8 cellular contexts compared by ENCODE assay signal in the genomic region with DNA sequence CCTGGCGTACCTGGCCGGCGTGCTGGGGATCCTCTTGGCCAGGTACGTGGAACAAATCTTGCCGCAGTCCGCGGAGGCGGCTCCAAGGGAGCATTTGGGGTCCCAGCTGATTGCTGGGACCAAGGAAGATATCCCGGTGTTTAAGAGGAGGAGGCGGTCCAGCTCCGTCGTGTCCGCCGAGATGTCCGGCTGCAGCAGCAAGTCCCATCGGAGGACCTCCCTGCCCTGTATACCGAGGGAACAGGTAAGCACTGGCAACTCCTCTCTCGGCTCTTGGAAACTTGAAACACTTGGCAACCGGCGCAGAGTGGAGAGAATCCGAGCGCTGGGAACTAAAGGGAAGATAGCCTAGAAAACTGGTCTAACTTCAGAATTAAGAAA. TPM values are rescaled to one million over a fixed set of nuclear protein-coding genes. Genes with fewer than 3 reads are reported as not detected.
DNase-seq lines count a peak whose midpoint lies in the region; ATAC-seq, FAIRE-seq and TF ChIP-seq lines count a peak whose summit lies in the region.

No MANE protein-coding gene starts in this region.

- peaks cover 12% of the 10 kb centered on the region for H3K27me3 Mint-ChIP-seq in astrocyte (ENCODE audit: low read depth, unreplicated experiment)

- H3K27me3 ChIP-seq in astrocyte (ENCODE audit: insufficient read depth, low read length) = no peaks in the 10 kb centered on the region
- peaks cover 24% of the 10 kb centered on the region for H3K27me3 ChIP-seq in iPS-15b (ENCODE audit: control insufficient read depth, insufficient read depth, low read length)

- peak overlapping the region; percentile 21 for H3K27ac Mint-ChIP-seq in astrocyte (ENCODE audit: unreplicated experiment)

- no peaks in the 10 kb centered on the region for H3K36me3 Mint-ChIP-seq in astrocyte (ENCODE audit: low read depth, unreplicated experiment)

- peaks cover 3% of the 10 kb centered on the region for H3K4me1 Mint-ChIP-seq in astrocyte (ENCODE audit: low read depth, unreplicated experiment)

- H3K4me3 Mint-ChIP-seq in astrocyte (ENCODE audit: unreplicated experiment) = peak overlapping the region; percentile 90

- peak overlapping the region; percentile 92 for H3K9ac ChIP-seq in astrocyte (ENCODE audit: low read length)
- H3K9ac ChIP-seq in iPS-15b (ENCODE audit: low read depth, low read length) = peak overlapping the region; percentile 62

- H2AFZ ChIP-seq in astrocyte (ENCODE audit: low read depth, low read length) = peak overlapping the region; percentile 87

- DNase-seq in H4 (ENCODE audit: low spot score) (peak; percentile 3), astrocyte (ENCODE audit: low read depth) (peak; percentile 14), skeletal muscle cell (ENCODE audit: low read depth) (no peak), COLO829 (ENCODE audit: low spot score) (no peak)
- no peak for DNase-seq in stimulated activated naive CD4-positive, alpha-beta T cell treated with Interleukin-2 at 50 U/mL for 16 hours (lab: John Stamatoyannopoulos, UW)

- H3K4me3 ChIP-seq in astrocyte (ENCODE audit: insufficient read depth, low read depth, low read length) (peak overlapping the region; percentile 94), iPS-15b (ENCODE audit: low read depth, low read length) (peak overlapping the region; percentile 61), skeletal muscle cell (ENCODE audit: low read depth, low read length) (peak overlapping the region; percentile 66)

- peaks cover 22% of the 10 kb centered on the region for H3K79me2 ChIP-seq in astrocyte (ENCODE audit: insufficient read depth, low read length)

- H3K9me3 ChIP-seq in astrocyte (ENCODE audit: insufficient read depth, low read depth, low read length) (no peaks in the 10 kb centered on the region), iPS-15b (ENCODE audit: control insufficient read depth, insufficient read depth, low read length) (no peaks in the 10 kb centered on the region)

- H3K36me3 ChIP-seq in astrocyte (ENCODE audit: insufficient read depth, low read length) (no peaks in the 10 kb centered on the region), iPS-15b (ENCODE audit: control insufficient read depth, insufficient read depth, low read length) (no peaks in the 10 kb centered on the region)

- no peaks in the 10 kb centered on the region for H4K20me1 ChIP-seq in astrocyte (ENCODE audit: insufficient read depth, low read length)

- H3K4me2 ChIP-seq in astrocyte (ENCODE audit: low read length) = peak overlapping the region; percentile 99

- H3K4me1 ChIP-seq in astrocyte (ENCODE audit: insufficient read depth, low read length) = no peaks in the 10 kb centered on the region
- peaks cover 11% of the 10 kb centered on the region for H3K4me1 ChIP-seq in iPS-15b (ENCODE audit: control insufficient read depth, insufficient read depth, low read length)

- no peak for TF ChIP-seq CTCF in astrocyte (IDR thresholded peaks at IDR 0.05; ENCODE audit: insufficient read depth, low read depth, low read length)

- no peak for FAIRE-seq in astrocyte (lab: Jason Lieb, UNC)

- no peaks in the 10 kb centered on the region for H3K9me3 Mint-ChIP-seq in astrocyte (ENCODE audit: unreplicated experiment)

- H3K27ac ChIP-seq in astrocyte (ENCODE audit: low read depth, low read length) = peak overlapping the region; percentile 85

- no peak for ATAC-seq in HG02884 (IDR thresholded peaks at IDR 0.05; ENCODE audit: unreplicated experiment)
- no peak for ATAC-seq in GM18907 (IDR thresholded peaks at IDR 0.05; ENCODE audit: unreplicated experiment)

RNA-seq across cellular contexts. Expression of a gene that starts 1.7 kb away (rescaled TPM):
- 7.2 and 8.9 TPM in 2 replicates for total RNA-seq in H4 (2014; rRNA removed; shearing (Covaris generic))
- total RNA-seq in astrocyte = 1.1 and 1.7 TPM in 2 replicates

Comparison
In these comparisons a context has a peak if more than half of its experiments do, and no peak if none do; other contexts are left out.
1. DNase-seq: peak in H4 (single experiment) and astrocyte (single experiment); none in skeletal muscle cell (single experiment), COLO829 (single experiment) and stimulated activated naive CD4-positive, alpha-beta T cell treated with Interleukin-2 at 50 U/mL for 16 hours (single experiment).
2. Peak in every context shown above with its lines, with median percentiles within 50 percentile points of each other: H3K4me3 ChIP-seq.